In genomic region chr4:26787461-26788340, GRCh38 we compare ENCODE assay signal across 8 cellular contexts.
A peak's percentile ranks its signal among the peaks of the same experiment; 100 is the strongest.
DNase-seq lines count a peak whose midpoint lies in the region; ATAC-seq and TF ChIP-seq lines count a peak whose summit lies in the region.

No MANE protein-coding gene starts in this region.

- peak; percentile 71 for ATAC-seq in CD4-positive, alpha-beta T cell (ENCODE audit: poor library complexity)
- peak; percentile 47 for ATAC-seq in GM21723 (IDR thresholded peaks at IDR 0.05; ENCODE audit: unreplicated experiment)

- no peaks in the 10 kb centered on the region for H3K36me3 Mint-ChIP-seq in CD4-positive, alpha-beta T cell (ENCODE audit: low read depth)

- POLR2A ChIA-PET in CD4-positive, alpha-beta T cell (lab: Charles Lee), result interaction anchor here (0.5 to 1.1 kb wide), 3 partner anchors 37 to 218 kb away, joined by 3 read pairs; partner anchors contain the start of gene STIM2

- no peak overlapping the region for H3K27ac Mint-ChIP-seq in CD4-positive, alpha-beta T cell

- H3K27me3 ChIP-seq in CD4-positive, alpha-beta T cell (ENCODE audit: control insufficient read depth, insufficient read depth, low read length), result no peaks in the 10 kb centered on the region

- TF ChIP-seq CTCF in CD4-positive, alpha-beta T cell (IDR thresholded peaks at IDR 0.05), result peak; percentile 27
- TF ChIP-seq CTCF in GM20000 (IDR thresholded peaks at IDR 0.05; ENCODE audit: extremely low read depth, missing control alignments), result no peak

- peak in 3 of 10 experiments; percentile 5 to 17 (median 5) for DNase-seq in CD4-positive, alpha-beta T cell
- DNase-seq in NCI-H2171 treated with DMSO at 0.1 percent for 48 hours (lab: John Stamatoyannopoulos, UW) (peak; percentile 62), islet precursor cell (peak; percentile 84), GM20000 (ENCODE audit: low spot score) (no peak), NCI-H1417 treated with DMSO at 0.1 percent for 48 hours (lab: John Stamatoyannopoulos, UW) (no peak)
- peak; percentile 45 for DNase-seq in activated naive CD4-positive, alpha-beta T cell treated with anti-CD3 and anti-CD28 coated beads, Interleukin-2, amount 50 U/mL, for 16 hours
- DNase-seq in stimulated activated CD4-positive, alpha-beta T cell treated with anti-CD3 and anti-CD28 coated beads, Interleukin-2, amount 100 ng/mL, for 24 hours, result peak; percentile 29 to 46

- H3K27me3 Mint-ChIP-seq in CD4-positive, alpha-beta T cell, result no peaks in the 10 kb centered on the region

- H3K4me3 Mint-ChIP-seq in CD4-positive, alpha-beta T cell, result no peak overlapping the region

- H3K9me3 ChIP-seq in CD4-positive, alpha-beta T cell (ENCODE audit: control insufficient read depth, low read length), result no peaks in the 10 kb centered on the region

- H3K27ac ChIP-seq in CD4-positive, alpha-beta T cell (ENCODE audit: low read depth, low read length), result no peak overlapping the region

- H3K9me3 Mint-ChIP-seq in CD4-positive, alpha-beta T cell, result no peaks in the 10 kb centered on the region

- intact Hi-C loops in CD4-positive, alpha-beta T cell (cut with DNase I, micrococcal nuclease), result loop anchor here (1.0 to 5.0 kb wide), 2 partner anchors 223 to 225 kb away; no protein-coding TSS in a partner anchor

- CTCF ChIA-PET in CD4-positive, alpha-beta T cell (lab: Charles Lee), result interaction anchor here (1.8 kb wide), 1 partner anchor 75 kb away, joined by 4 read pairs; no protein-coding TSS in a partner anchor

- H3K4me1 Mint-ChIP-seq in CD4-positive, alpha-beta T cell (ENCODE audit: low read depth), result peaks cover 14% of the 10 kb centered on the region

Comparison
In these comparisons a context has a peak if more than half of its experiments do, and no peak if none do; other contexts are left out.
1. DNase-seq: peak in NCI-H2171 treated with DMSO at 0.1 percent for 48 hours (single experiment), activated naive CD4-positive, alpha-beta T cell treated with anti-CD3 and anti-CD28 coated beads, Interleukin-2, amount 50 U/mL, for 16 hours (single experiment), islet precursor cell (single experiment) and stimulated activated CD4-positive, alpha-beta T cell treated with anti-CD3 and anti-CD28 coated beads, Interleukin-2, amount 100 ng/mL, for 24 hours (2 of 2); none in GM20000 (single experiment) and NCI-H1417 treated with DMSO at 0.1 percent for 48 hours (single experiment).